1 cellular context compared by ENCODE assay signal in the genomic region with DNA sequence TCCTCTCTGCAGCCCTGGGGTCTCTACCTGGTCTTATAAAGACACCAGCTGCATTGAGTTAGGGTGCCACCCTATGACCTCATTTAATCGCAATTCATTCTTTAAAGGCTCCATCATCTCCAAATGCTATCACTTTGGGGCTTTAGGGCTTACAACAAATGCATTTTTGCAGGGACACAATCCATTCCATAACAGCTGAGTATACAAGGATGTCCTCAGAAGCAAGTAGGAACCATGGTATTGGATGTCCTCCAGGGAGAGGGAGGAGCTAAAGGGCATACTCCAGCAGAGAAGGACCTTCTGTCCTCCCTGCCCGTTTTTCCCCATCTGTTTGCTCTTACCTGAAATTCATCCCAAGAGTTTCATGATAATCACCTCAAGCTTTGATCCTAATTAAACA.
TF ChIP-seq lines count a peak whose summit lies in the region.

No MANE protein-coding gene starts in this region.

TF ChIP-seq in WTC11, 78 proteins besides CTCF, POLR2A, EP300 and RAD21 (continued from another document):
- TF ChIP-seq E2F5 (CRISPR knock-in tag; IDR thresholded peaks at IDR 0.05) (no peak), ESRRA (CRISPR knock-in tag; IDR thresholded peaks at IDR 0.05; ENCODE audit: borderline replicate concordance) (no peak), SMAD3 (CRISPR knock-in tag; IDR thresholded peaks at IDR 0.05; ENCODE audit: borderline replicate concordance) (no peak), NFATC4 (CRISPR knock-in tag; IDR thresholded peaks at IDR 0.05) (no peak), ZNF263 (CRISPR knock-in tag; IDR thresholded peaks at IDR 0.05; ENCODE audit: low read depth) (no peak), MYBL2 (CRISPR knock-in tag; IDR thresholded peaks at IDR 0.05) (no peak), MXD4 (CRISPR knock-in tag; IDR thresholded peaks at IDR 0.05; ENCODE audit: borderline replicate concordance) (no peak), NFYB (CRISPR knock-in tag; conservative IDR thresholded peaks at IDR 0.05; ENCODE audit: low read depth) (no peak), ZNF219 (CRISPR knock-in tag; IDR thresholded peaks at IDR 0.05; ENCODE audit: borderline replicate concordance) (no peak), ZBTB21 (CRISPR knock-in tag; IDR thresholded peaks at IDR 0.05; ENCODE audit: borderline replicate concordance) (no peak)
- TF ChIP-seq, protein P1, sequence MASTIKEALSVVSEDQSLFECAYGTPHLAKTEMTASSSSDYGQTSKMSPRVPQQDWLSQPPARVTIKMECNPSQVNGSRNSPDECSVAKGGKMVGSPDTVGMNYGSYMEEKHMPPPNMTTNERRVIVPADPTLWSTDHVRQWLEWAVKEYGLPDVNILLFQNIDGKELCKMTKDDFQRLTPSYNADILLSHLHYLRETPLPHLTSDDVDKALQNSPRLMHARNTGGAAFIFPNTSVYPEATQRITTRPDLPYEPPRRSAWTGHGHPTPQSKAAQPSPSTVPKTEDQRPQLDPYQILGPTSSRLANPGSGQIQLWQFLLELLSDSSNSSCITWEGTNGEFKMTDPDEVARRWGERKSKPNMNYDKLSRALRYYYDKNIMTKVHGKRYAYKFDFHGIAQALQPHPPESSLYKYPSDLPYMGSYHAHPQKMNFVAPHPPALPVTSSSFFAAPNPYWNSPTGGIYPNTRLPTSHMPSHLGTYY (CRISPR knock-in tag; IDR thresholded peaks at IDR 0.05), result no peak
TF ChIP-seq in WTC11: peak in this region for 0.
